ENCODE assay signal across 1 cellular context in genomic region chr6:44172759-44173500, GRCh38.
TF ChIP-seq lines count a peak whose summit lies in the region.

No MANE protein-coding gene starts in this region.

TF ChIP-seq in K562, 482 proteins besides CTCF, POLR2A, EP300 and RAD21 (continued from another document):
- TF ChIP-seq NKRF (IDR thresholded peaks at IDR 0.05; ENCODE audit: borderline replicate concordance), result 0 out of 2 replicates have a peak, but pooled peaks have one; percentile 9
- TF ChIP-seq TCF3 (CRISPR knock-in tag; IDR thresholded peaks at IDR 0.05), result no peak
- no peak for TF ChIP-seq ZKSCAN8 (CRISPR knock-in tag; IDR thresholded peaks at IDR 0.05)
- no peak for TF ChIP-seq POLR2G (IDR thresholded peaks at IDR 0.05; ENCODE audit: low read depth, low read length)
- TF ChIP-seq NR3C1 (CRISPR knock-in tag; IDR thresholded peaks at IDR 0.05), result no peak
- no peak for TF ChIP-seq SRSF9 (IDR thresholded peaks at IDR 0.05; ENCODE audit: borderline replicate concordance, low read depth, low read length)
- TF ChIP-seq NR4A1 (CRISPR knock-in tag; IDR thresholded peaks at IDR 0.05), result 0 out of 2 replicates have a peak, but pooled peaks have one; percentile 57
- no peak for TF ChIP-seq NR4A1 (tag; IDR thresholded peaks at IDR 0.05)
- 0 out of 2 replicates have a peak, but pooled peaks have one; percentile 46 for TF ChIP-seq SP1 (CRISPR knock-in tag; IDR thresholded peaks at IDR 0.05)
- TF ChIP-seq ZFX (CRISPR knock-in tag; IDR thresholded peaks at IDR 0.05), result no peak
- no peak for TF ChIP-seq YBX1 (IDR thresholded peaks at IDR 0.05)
- no peak for TF ChIP-seq PHTF2 (CRISPR knock-in tag; IDR thresholded peaks at IDR 0.05)
- TF ChIP-seq THRAP3 (IDR thresholded peaks at IDR 0.05; ENCODE audit: borderline replicate concordance), result no peak
- TF ChIP-seq MNT (conservative IDR thresholded peaks at IDR 0.05), result peak in 1 of 2 experiments; percentile 18; a peak in 1 of 4 replicates
- TF ChIP-seq CEBPZ (IDR thresholded peaks at IDR 0.05; ENCODE audit: borderline replicate concordance, low read depth, low read length), result no peak
- TF ChIP-seq DIDO1 (tag; IDR thresholded peaks at IDR 0.05; ENCODE audit: low read depth), result no peak
- TF ChIP-seq ZBTB2 (IDR thresholded peaks at IDR 0.05), result peak; percentile 70; the same call in 1 of the 2 replicates
- TF ChIP-seq NCOR1 (IDR thresholded peaks at IDR 0.05), result no peak
- no peak for TF ChIP-seq ZBTB33 (CRISPR knock-in tag; IDR thresholded peaks at IDR 0.05)
- peak; percentile 42; the same call in 1 of the 2 replicates for TF ChIP-seq GABPB1 (CRISPR knock-in tag; IDR thresholded peaks at IDR 0.05)
- peak; percentile 38 for TF ChIP-seq CTCFL (IDR thresholded peaks at IDR 0.05; ENCODE audit: borderline replicate concordance, insufficient read depth, low read depth, low read length, poor library complexity, severe bottlenecking)
- 0 out of 2 replicates have a peak, but pooled peaks have one; percentile 36 for TF ChIP-seq L3MBTL2 (IDR thresholded peaks at IDR 0.05)
- peak; percentile 20; the same call in 1 of the 2 replicates for TF ChIP-seq PHF21A (IDR thresholded peaks at IDR 0.05; ENCODE audit: borderline replicate concordance, low read depth)
- no peak for TF ChIP-seq CEBPB (tag; IDR thresholded peaks at IDR 0.05)
- no peak for TF ChIP-seq TFE3 (CRISPR knock-in tag; IDR thresholded peaks at IDR 0.05)
- TF ChIP-seq PBX2 (CRISPR knock-in tag; IDR thresholded peaks at IDR 0.05; ENCODE audit: low read depth), result no peak
- no peak for TF ChIP-seq PBX2 (tag; conservative IDR thresholded peaks at IDR 0.05; ENCODE audit: low read depth)
- TF ChIP-seq ZBTB43 (CRISPR knock-in tag; IDR thresholded peaks at IDR 0.05), result no peak
- no peak for TF ChIP-seq NFIC (IDR thresholded peaks at IDR 0.05)
- no peak for TF ChIP-seq GATA2 (CRISPR knock-in tag; IDR thresholded peaks at IDR 0.05)
- no peak for TF ChIP-seq SMAD2 (IDR thresholded peaks at IDR 0.05; ENCODE audit: low read depth, low read length)
